ENCODE assay signal across 25 cellular contexts in the genomic region with DNA sequence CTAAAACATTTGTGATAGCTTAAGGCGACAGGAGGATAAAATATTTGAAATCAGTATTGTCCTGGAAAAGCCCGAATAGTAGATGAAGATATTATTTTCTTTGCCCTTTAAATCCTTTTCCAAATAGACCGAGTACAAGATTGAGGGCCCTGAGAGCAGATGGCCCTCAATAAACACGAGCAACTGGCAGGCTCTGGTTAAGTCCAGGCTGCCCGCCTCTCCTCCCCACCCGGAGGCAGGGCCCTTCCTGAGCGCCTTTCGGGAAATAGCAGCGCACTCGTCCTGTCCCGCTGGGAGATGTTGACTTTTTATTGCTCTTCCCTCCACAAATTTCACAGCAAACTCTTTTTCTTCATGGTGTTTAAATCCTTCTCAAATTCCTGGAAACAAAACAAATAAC. TPM values are rescaled to one million over a fixed set of nuclear protein-coding genes. Genes with fewer than 3 reads are reported as not detected.
DNase-seq lines count a peak whose midpoint lies in the region; ATAC-seq and TF ChIP-seq lines count a peak whose summit lies in the region.
"Had no signal": no experiment of that assay in that cellular context is flagged by ENCODE, and none has a peak within 500 bp of the region (broad histone marks: within the 10 kb centered on the region; RNA-seq: fewer than 3 reads in every experiment).

No MANE protein-coding gene starts in this region.

- no peak for TF ChIP-seq POLR2A in testis (IDR thresholded peaks at IDR 0.05)

- no peak overlapping the region for H3K27ac Mint-ChIP-seq in stimulated activated naive CD8-positive, alpha-beta T cell treated with anti-CD3 and anti-CD28 coated beads, Interleukin-15, amount 100 ng/mL, for 72 hours
- H3K27ac Mint-ChIP-seq: activated naive CD8-positive, alpha-beta T cell treated with anti-CD3 and anti-CD28 coated beads, Interleukin-2, amount 50 U/mL, for 24 hours had no signal

- H3K4me1 ChIP-seq in testis, result peaks cover 10% of the 10 kb centered on the region
- H3K4me1 ChIP-seq: body of pancreas, foreskin keratinocyte, SJSA1 had no signal

- H3K9me3 Mint-ChIP-seq in stimulated activated naive CD8-positive, alpha-beta T cell treated with anti-CD3 and anti-CD28 coated beads, Interleukin-15, amount 100 ng/mL, for 72 hours, result no peaks in the 10 kb centered on the region
- H3K9me3 Mint-ChIP-seq: activated naive CD8-positive, alpha-beta T cell treated with anti-CD3 and anti-CD28 coated beads, Interleukin-2, amount 50 U/mL, for 24 hours; naive thymus-derived CD8-positive, alpha-beta T cell had no signal

- H3K9me3 ChIP-seq in testis, result no peaks in the 10 kb centered on the region
- H3K9me3 ChIP-seq: body of pancreas, SJSA1, thoracic aorta had no signal

- H3K36me3 ChIP-seq in testis (ENCODE audit: low read depth, missing control alignments), result no peaks in the 10 kb centered on the region
- H3K36me3 ChIP-seq: SJSA1, thoracic aorta had no signal

- peaks cover 6% of the 10 kb centered on the region for H3K4me1 Mint-ChIP-seq in stimulated activated naive CD8-positive, alpha-beta T cell treated with anti-CD3 and anti-CD28 coated beads, Interleukin-15, amount 100 ng/mL, for 72 hours
- H3K4me1 Mint-ChIP-seq: activated naive CD8-positive, alpha-beta T cell treated with anti-CD3 and anti-CD28 coated beads, Interleukin-2, amount 50 U/mL, for 24 hours; naive thymus-derived CD8-positive, alpha-beta T cell had no signal

- ATAC-seq in GM18868 (IDR thresholded peaks at IDR 0.05; ENCODE audit: unreplicated experiment) (no peak), HG02970 (IDR thresholded peaks at IDR 0.05; ENCODE audit: low FRiP score, unreplicated experiment) (no peak)
- no peak for ATAC-seq in stimulated activated naive CD8-positive, alpha-beta T cell treated with anti-CD3 and anti-CD28 coated beads, Interleukin-15, amount 100 ng/mL, for 72 hours
- ATAC-seq: activated naive CD8-positive, alpha-beta T cell treated with anti-CD3 and anti-CD28 coated beads, Interleukin-2, amount 50 U/mL, for 24 hours; body of pancreas; foreskin keratinocyte; naive thymus-derived CD8-positive, alpha-beta T cell had no signal

- intact Hi-C loops in testis (cut with DNase I; ENCODE audit: low total_unique reads), result no loop called here

- H3K27ac ChIP-seq in testis, result no peak overlapping the region
- H3K27ac ChIP-seq: body of pancreas, foreskin keratinocyte, KMS-11, SJSA1, thoracic aorta had no signal

- H3K4me3 ChIP-seq in fibroblast of the aortic adventitia (ENCODE audit: low read depth, low read length), result no peak overlapping the region
- H3K4me3 ChIP-seq in testis, result no peak overlapping the region
- H3K4me3 ChIP-seq: body of pancreas, SJSA1, thoracic aorta had no signal

- TF ChIP-seq CTCF in fibroblast of the aortic adventitia (IDR thresholded peaks at IDR 0.05; ENCODE audit: insufficient read depth, low read length), result peak; percentile 6
- TF ChIP-seq CTCF in testis (IDR thresholded peaks at IDR 0.05), result no peak

- peaks cover 8% of the 10 kb centered on the region for H3K27me3 Mint-ChIP-seq in stimulated activated naive CD8-positive, alpha-beta T cell treated with anti-CD3 and anti-CD28 coated beads, Interleukin-15, amount 100 ng/mL, for 72 hours
- H3K27me3 Mint-ChIP-seq: activated naive CD8-positive, alpha-beta T cell treated with anti-CD3 and anti-CD28 coated beads, Interleukin-2, amount 50 U/mL, for 24 hours had no signal

- peak; percentile 93 for DNase-seq in G401 (ENCODE audit: low spot score)
- DNase-seq in NCI-H524 treated with DMSO at 0.1 percent for 48 hours (lab: John Stamatoyannopoulos, UW), result peak; percentile 84
- no peak for DNase-seq in fibroblast of the aortic adventitia (ENCODE audit: low read depth)
- DNase-seq in testis, result peak; percentile 27
- no peak for DNase-seq in stimulated activated naive CD8-positive, alpha-beta T cell treated with anti-CD3 and anti-CD28 coated beads, Interleukin-15, amount 100 ng/mL, for 72 hours
- DNase-seq: activated CD4-positive, alpha-beta T cell treated with anti-CD3 and anti-CD28 coated beads for 1 hour; activated gamma-delta T cell treated with Interleukin-2 at 50 U/mL for 16 hours; activated naive CD8-positive, alpha-beta T cell treated with anti-CD3 and anti-CD28 coated beads, Interleukin-2, amount 50 U/mL, for 24 hours; body of pancreas; Calu3; effector memory CD4-positive, alpha-beta T cell; erythroblast; foreskin keratinocyte; MV-4-11; naive thymus-derived CD8-positive, alpha-beta T cell; retina; stimulated activated CD4-positive, alpha-beta T cell treated with anti-CD3 and anti-CD28 coated beads, Interleukin-12 subunit alpha, Interleukin-12 subunit beta, amount 100 ng/mL, for 4 hours; stimulated activated CD4-positive, alpha-beta T cell treated with anti-CD3 and anti-CD28 coated beads, Interleukin-4, amount 100 ng/mL, for 4 hours; stimulated activated naive CD4-positive, alpha-beta T cell; T-helper 1 cell had no signal

- in situ Hi-C loops in G401 (cut with HindIII; ENCODE audit: low sequenced_read_pairs), result no loop called here

- H3K27me3 ChIP-seq in testis, result no peaks in the 10 kb centered on the region
- H3K27me3 ChIP-seq: body of pancreas, foreskin keratinocyte, SJSA1 had no signal

- H3K4me3 Mint-ChIP-seq in stimulated activated naive CD8-positive, alpha-beta T cell treated with anti-CD3 and anti-CD28 coated beads, Interleukin-15, amount 100 ng/mL, for 72 hours, result no peak overlapping the region
- H3K4me3 Mint-ChIP-seq: activated naive CD8-positive, alpha-beta T cell treated with anti-CD3 and anti-CD28 coated beads, Interleukin-2, amount 50 U/mL, for 24 hours; naive thymus-derived CD8-positive, alpha-beta T cell had no signal

- 33 to 56% methylated on average over 11 of the region's 11 CpGs for WGBS in testis, 2 donors

RNA-seq across cellular contexts. Expression of a gene that starts 50.8 kb away (rescaled TPM):
- 23.6 and 29.5 TPM in 2 replicates for total RNA-seq in G401 (2014; rRNA removed; shearing (Covaris generic))
- total RNA-seq in fibroblast of the aortic adventitia (ENCODE audit: low replicate concordance), result 61.0 and 69.3 TPM in 2 replicates
- total RNA-seq in testis, result 10 to 100 TPM; 53.1 to 56.4 TPM
- 56.7 TPM for polyA plus RNA-seq in testis (ENCODE audit: insufficient read depth, low read depth, low replicate concordance)

Comparison
In these comparisons a context has a peak if more than half of its experiments do, and no peak if none do; other contexts are left out.
1. DNase-seq: peak in G401 (single experiment), NCI-H524 treated with DMSO at 0.1 percent for 48 hours (single experiment) and testis (single experiment); none in fibroblast of the aortic adventitia (single experiment) and stimulated activated naive CD8-positive, alpha-beta T cell treated with anti-CD3 and anti-CD28 coated beads, Interleukin-15, amount 100 ng/mL, for 72 hours (0 of 2).